ENCODE assay signal across 8 cellular contexts in the genomic region with DNA sequence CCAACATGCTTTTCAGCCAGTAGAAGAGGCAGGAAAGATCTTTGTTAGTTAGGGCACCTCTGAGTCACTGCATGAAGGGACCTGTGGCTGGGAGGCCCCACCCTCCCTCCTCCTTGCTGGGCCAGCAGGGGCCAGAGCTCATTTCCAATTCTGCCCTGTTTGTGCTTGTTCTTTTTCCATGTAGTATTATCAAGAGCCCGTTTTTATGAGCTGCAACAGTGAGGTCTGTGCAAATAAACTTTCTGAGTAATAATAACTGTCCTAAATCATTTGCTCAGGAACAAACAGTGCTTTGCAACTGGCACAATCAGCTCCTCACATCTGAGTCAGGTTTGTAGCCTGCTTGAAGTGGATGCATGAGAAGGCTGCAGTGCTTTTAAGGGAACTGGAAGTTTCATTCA.
DNase-seq lines count a peak whose midpoint lies in the region; ATAC-seq, FAIRE-seq and TF ChIP-seq lines count a peak whose summit lies in the region.

No MANE protein-coding gene starts in this region.

- no peak for ATAC-seq in GM19328 (IDR thresholded peaks at IDR 0.05; ENCODE audit: unreplicated experiment)

- H3K4me3 ChIP-seq in stomach = no peak overlapping the region

- TF ChIP-seq POLR2A in stomach (IDR thresholded peaks at IDR 0.05) = no peak

- 9 to 20% (median 13%) methylated on average over 1 of the region's 1 CpG for WGBS in stomach, 5 donors

- no peak for TF ChIP-seq CTCF in stomach (IDR thresholded peaks at IDR 0.05)

- peak; percentile 62 for DNase-seq in AG20443 (ENCODE audit: low spot score)
- peak; percentile 42 for DNase-seq in MV-4-11 (lab: John Stamatoyannopoulos, UW)
- peak; percentile 48 to 59 for DNase-seq in activated T-cell treated with anti-CD3 and anti-CD28 coated beads, Interleukin-2, amount 50 U/mL, for 48 hours
- DNase-seq in islet precursor cell = peak; percentile 73
- DNase-seq in stomach = no peak
- no peak for DNase-seq in effector CD8-positive, alpha-beta T cell (lab: John Stamatoyannopoulos, UW)
- no peak for DNase-seq in GM19239 (ENCODE audit: insufficient read length, low spot score)

- H3K27ac ChIP-seq in stomach = peak overlapping the region in 3 of 5 donors; percentile 30 to 45 (median 37)

- H3K9me3 ChIP-seq in stomach = no peaks in the 10 kb centered on the region

- peaks cover 7 to 33% (median 22%) of the 10 kb centered on the region in 4 donors for H3K4me1 ChIP-seq in stomach

- FAIRE-seq in GM19239 (lab: Jason Lieb, UNC) = no peak

- H3K27me3 ChIP-seq in stomach = no peaks in the 10 kb centered on the region

- no peaks in the 10 kb centered on the region for H3K36me3 ChIP-seq in stomach

- intact Hi-C loops in stomach (cut with DNase I; ENCODE audit: low total_unique reads) = no loop called here

- TF ChIP-seq EP300 in stomach (IDR thresholded peaks at IDR 0.05) = no peak

Comparison
In these comparisons a context has a peak if more than half of its experiments do, and no peak if none do; other contexts are left out.
1. DNase-seq: peak in AG20443 (single experiment), MV-4-11 (single experiment), activated T-cell treated with anti-CD3 and anti-CD28 coated beads, Interleukin-2, amount 50 U/mL, for 48 hours (2 of 2) and islet precursor cell (single experiment); none in stomach (single experiment), effector CD8-positive, alpha-beta T cell (single experiment) and GM19239 (single experiment).